1 cellular context compared by ENCODE assay signal in genomic region chr6:129748212-129748900, GRCh38.
A peak's percentile ranks its signal among the peaks of the same experiment; 100 is the strongest.
TF ChIP-seq lines count a peak whose summit lies in the region.

No MANE protein-coding gene starts in this region.

TF ChIP-seq in K562, 482 proteins besides CTCF, POLR2A, EP300 and RAD21 (continued from another document and continues in another):
- TF ChIP-seq ZFP91 (CRISPR knock-in tag; IDR thresholded peaks at IDR 0.05) (no peak), ZNF511 (CRISPR knock-in tag; IDR thresholded peaks at IDR 0.05) (no peak), FOXJ2 (tag; IDR thresholded peaks at IDR 0.05) (peak; percentile 80), BRD4 (IDR thresholded peaks at IDR 0.05) (no peak), GATAD2B (IDR thresholded peaks at IDR 0.05; ENCODE audit: borderline replicate concordance) (no peak), ATF2 (CRISPR knock-in tag; IDR thresholded peaks at IDR 0.05) (no peak), FIP1L1 (IDR thresholded peaks at IDR 0.05; ENCODE audit: low read depth, low read length, poor library complexity, severe bottlenecking) (no peak), ZEB2 (IDR thresholded peaks at IDR 0.05) (peak; percentile 95), RAD51 (IDR thresholded peaks at IDR 0.05; ENCODE audit: borderline replicate concordance, low read depth) (no peak), HOMEZ (CRISPR knock-in tag; IDR thresholded peaks at IDR 0.05) (0 out of 2 replicates have a peak, but pooled peaks have one; percentile 40), HBP1 (CRISPR knock-in tag; IDR thresholded peaks at IDR 0.05) (no peak), ZNF436 (CRISPR knock-in tag; IDR thresholded peaks at IDR 0.05) (no peak), CCAR2 (IDR thresholded peaks at IDR 0.05; ENCODE audit: low read depth, low read length) (no peak), SRSF9 (IDR thresholded peaks at IDR 0.05; ENCODE audit: borderline replicate concordance, low read depth, low read length) (no peak), ZNF668 (CRISPR knock-in tag; IDR thresholded peaks at IDR 0.05) (peak; percentile 45), BRF2 (IDR thresholded peaks at IDR 0.05; ENCODE audit: borderline replicate concordance, insufficient read depth, insufficient read length) (no peak), FOS (IDR thresholded peaks at IDR 0.05; ENCODE audit: extremely low read depth, insufficient read length) (no peak), USF1 (CRISPR knock-in tag; IDR thresholded peaks at IDR 0.05) (no peak), HINFP (tag; conservative IDR thresholded peaks at IDR 0.05; ENCODE audit: low read depth) (no peak), ZBTB8A (IDR thresholded peaks at IDR 0.05; ENCODE audit: partially characterized antibody) (no peak), ZKSCAN1 (IDR thresholded peaks at IDR 0.05; ENCODE audit: low read depth, low read length) (no peak), HNRNPUL1 (IDR thresholded peaks at IDR 0.05; ENCODE audit: low read length) (no peak), MAFK (IDR thresholded peaks at IDR 0.05; ENCODE audit: low read length) (no peak; the same call in 1 of the 2 replicates), ZNF449 (CRISPR knock-in tag; IDR thresholded peaks at IDR 0.05) (no peak; the same call in 1 of the 2 replicates), PRMT5 (CRISPR knock-in tag; IDR thresholded peaks at IDR 0.05) (no peak), MEF2D (tag; conservative IDR thresholded peaks at IDR 0.05; ENCODE audit: low read depth) (no peak), ZNF551 (CRISPR knock-in tag; IDR thresholded peaks at IDR 0.05) (no peak), CREB5 (CRISPR knock-in tag; IDR thresholded peaks at IDR 0.05) (no peak), MLLT1 (IDR thresholded peaks at IDR 0.05) (peak in 1 of 2 experiments; percentile 97; a peak in 2 of 4 replicates), VEZF1 (CRISPR knock-in tag; IDR thresholded peaks at IDR 0.05) (no peak; the same call in 1 of the 2 replicates), CAMTA2 (CRISPR knock-in tag; conservative IDR thresholded peaks at IDR 0.05) (no peak), REST (CRISPR knock-in tag; IDR thresholded peaks at IDR 0.05; ENCODE audit: low read depth) (no peak), SRSF7 (optimal IDR thresholded peaks at IDR 0.05; ENCODE audit: low read depth, low read length) (no peak), ZNF778 (CRISPR knock-in tag; IDR thresholded peaks at IDR 0.05) (no peak), ERF (CRISPR knock-in tag; IDR thresholded peaks at IDR 0.05) (no peak), STAT5B (CRISPR knock-in tag; IDR thresholded peaks at IDR 0.05) (no peak), SIN3A (IDR thresholded peaks at IDR 0.05; ENCODE audit: borderline replicate concordance in 2 of 2, control insufficient read depth in 1 of 2, low read depth in 2 of 2, low read length in 2 of 2) (no peak), TBL1XR1 (IDR thresholded peaks at IDR 0.05; ENCODE audit: low read length in 2 of 2) (peak in 1 of 2 experiments; percentile 55; a peak in 1 of 4 replicates)
